ENCODE assay signal across 8 cellular contexts in genomic region chr19:11505032-11505503, GRCh38. TPM values are rescaled to one million over a fixed set of nuclear protein-coding genes. Genes with fewer than 3 reads are reported as not detected.
DNase-seq lines count a peak whose midpoint lies in the region; ATAC-seq, FAIRE-seq and TF ChIP-seq lines count a peak whose summit lies in the region.

No MANE protein-coding gene starts in this region.

- H3K36me3 ChIP-seq in HUES6 (ENCODE audit: control insufficient read depth, insufficient read depth, low read length) (no peaks in the 10 kb centered on the region), NT2/D1 (ENCODE audit: insufficient read depth, insufficient read length, low read length) (peaks cover 26% of the 10 kb centered on the region), endothelial cell of umbilical vein (ENCODE audit: control insufficient read depth in 2 of 2, extremely low read depth in 1 of 2, insufficient read depth in 2 of 2, low read length in 2 of 2) (no peaks in the 10 kb centered on the region)

- peak overlapping the region; percentile 89 for H3K4me2 ChIP-seq in endothelial cell of umbilical vein (ENCODE audit: insufficient read depth, low read length)

- peak overlapping the region; percentile 88 for H3K9ac ChIP-seq in HUES6 (ENCODE audit: low read length)
- peak overlapping the region; percentile 98 for H3K9ac ChIP-seq in NT2/D1 (ENCODE audit: insufficient read length, low read depth)
- peak overlapping the region; percentile 90 for H3K9ac ChIP-seq in endothelial cell of umbilical vein (replicated peaks; ENCODE audit: extremely low read depth, insufficient read depth, low read length)

- peak overlapping the region; percentile 89 for H3K4me3 ChIP-seq in HUES6 (ENCODE audit: low read depth, low read length)
- H3K4me3 ChIP-seq in NT2/D1 (ENCODE audit: insufficient read length, low read depth): peak overlapping the region; percentile 85
- H3K4me3 ChIP-seq in endothelial cell of umbilical vein (replicated peaks in 1 of 3; ENCODE audit: insufficient read depth in 1 of 3, low read depth in 1 of 3, low read length in 3 of 3): peak overlapping the region; percentile 44 to 71 (median 71)

- POLR2A ChIA-PET in endothelial cell of umbilical vein (lab: Charles Lee): no interaction called here

- H2AFZ ChIP-seq in endothelial cell of umbilical vein (ENCODE audit: low read depth, low read length): peak overlapping the region; percentile 88

- no peaks in the 10 kb centered on the region for H3K79me2 ChIP-seq in endothelial cell of umbilical vein (ENCODE audit: control insufficient read depth, insufficient read depth, low read length)

- no peaks in the 10 kb centered on the region for H3K27me3 ChIP-seq in HUES6 (ENCODE audit: control insufficient read depth, insufficient read depth, low read length)
- no peaks in the 10 kb centered on the region for H3K27me3 ChIP-seq in NT2/D1 (ENCODE audit: insufficient read depth, insufficient read length)
- no peaks in the 10 kb centered on the region for H3K27me3 ChIP-seq in endothelial cell of umbilical vein (ENCODE audit: control insufficient read depth in 2 of 2, insufficient read depth in 2 of 2, low read length in 2 of 2)

- dilution Hi-C loops in endothelial cell of umbilical vein (cut with MboI; ENCODE audit: extremely low pct_ligation_motif_present, low sequenced_read_pairs): no loop called here

- H3K9me3 ChIP-seq in HUES6 (ENCODE audit: control insufficient read depth, insufficient read depth, low read depth, low read length): no peaks in the 10 kb centered on the region
- no peaks in the 10 kb centered on the region for H3K9me3 ChIP-seq in NT2/D1 (ENCODE audit: insufficient read depth, low read length)
- H3K9me3 ChIP-seq in endothelial cell of umbilical vein (replicated peaks; ENCODE audit: control insufficient read depth, insufficient read depth, low read length): no peaks in the 10 kb centered on the region

- in situ Hi-C loops in Caki2 (cut with HindIII; ENCODE audit: low pct_unique_long_range_greater_than_20kb, low sequenced_read_pairs): no loop called here

- TF ChIP-seq POLR2A in endothelial cell of umbilical vein (IDR thresholded peaks at IDR 0.05; ENCODE audit: low read depth, low read length): no peak

- CTCF ChIA-PET in endothelial cell of umbilical vein (lab: Charles Lee): interaction anchor here (0.8 to 1.4 kb wide), 4 partner anchors 9 to 83 kb away, joined by 3 to 4 read pairs (median 3); partner anchors contain the start of gene ELOF1

- peak; percentile 94 for DNase-seq in Caki2 (ENCODE audit: low read depth)
- peak; percentile 93 for DNase-seq in NT2/D1 (ENCODE audit: low read depth, low spot score)
- DNase-seq in activated CD8-positive, alpha-beta memory T cell treated with anti-CD3 and anti-CD28 coated beads, Interleukin-2, amount 50 U/mL, for 48 hours: peak; percentile 97
- peak; percentile 98 for DNase-seq in endothelial cell of umbilical vein (ENCODE audit: low read depth, low spot score)
- peak; percentile 90 for DNase-seq in middle frontal gyrus (ENCODE audit: extremely low spot score, low spot score)
- peak; percentile 83 to 92 for DNase-seq in stimulated activated CD8-positive, alpha-beta memory T cell treated with anti-CD3 and anti-CD28 coated beads, Interleukin-2, amount 100 ng/mL, for 1 hour (ENCODE audit: low read depth in 2 of 2)

- H3K4me1 ChIP-seq in HUES6 (ENCODE audit: control insufficient read depth, insufficient read depth, low read length) (peaks cover 11% of the 10 kb centered on the region), NT2/D1 (ENCODE audit: insufficient read depth, insufficient read length) (peaks cover 20% of the 10 kb centered on the region), endothelial cell of umbilical vein (ENCODE audit: control insufficient read depth, extremely low read depth, insufficient read depth, low read length) (peaks cover 10% of the 10 kb centered on the region)

- intact Hi-C loops in endothelial cell of umbilical vein (cut with micrococcal nuclease): loop anchor here (1.0 kb wide), 2 partner anchors 24 to 54 kb away; partner anchors contain the start of genes ECSIT and ELOF1

- ATAC-seq in GM21515 (IDR thresholded peaks at IDR 0.05; ENCODE audit: unreplicated experiment): peak; percentile 81

- no peaks in the 10 kb centered on the region for H3K9me1 ChIP-seq in endothelial cell of umbilical vein (replicated peaks; ENCODE audit: control insufficient read depth, extremely low read depth, insufficient read depth, low read length)

- no peak for TF ChIP-seq CTCF in endothelial cell of umbilical vein (IDR thresholded peaks at IDR 0.05; ENCODE audit: extremely low read depth in 1 of 2, insufficient read depth in 1 of 2, low read depth in 1 of 2, low read length in 2 of 2)

- peak overlapping the region; percentile 92 for H3K27ac ChIP-seq in HUES6 (ENCODE audit: low read depth, low read length)
- H3K27ac ChIP-seq in endothelial cell of umbilical vein (ENCODE audit: insufficient read depth, low read depth, low read length): peak overlapping the region; percentile 81

- peak; percentile 94 for FAIRE-seq in endothelial cell of umbilical vein (lab: Jason Lieb, UNC)

- no peaks in the 10 kb centered on the region for H4K20me1 ChIP-seq in endothelial cell of umbilical vein (replicated peaks; ENCODE audit: control insufficient read depth, extremely low read depth, insufficient read depth, low read length)

- BruUV-seq in endothelial cell of umbilical vein (replicated peaks; lab: Mats Ljungman, UMichigan): no TSS peak

TF ChIP-seq in endothelial cell of umbilical vein, 7 proteins besides CTCF, POLR2A, EP300 and RAD21 (continues in another document):
- TF ChIP-seq JUN (IDR thresholded peaks at IDR 0.05; ENCODE audit: borderline replicate concordance, insufficient read depth, insufficient read length, low read depth) (no peak), MAX (IDR thresholded peaks at IDR 0.05; ENCODE audit: insufficient read depth, insufficient read length) (no peak)

RNA-seq across cellular contexts. Expression of gene ZNF653, which starts 0.6 kb away (rescaled TPM):
- 4.6 and 43.5 TPM in 2 replicates for total RNA-seq in Caki2 (2014; rRNA removed; shearing (Covaris generic); ENCODE audit: low replicate concordance)
- total RNA-seq in endothelial cell of umbilical vein: 7.0 and 9.8 TPM in 2 replicates
- 7.1 and 8.7 TPM in 2 replicates for polyA plus RNA-seq in endothelial cell of umbilical vein
- polyA plus RNA-seq in endothelial cell of umbilical vein (2011; cell fraction: cytosol; rRNA removed): 8.4 and 10.9 TPM in 2 replicates
- polyA plus RNA-seq in endothelial cell of umbilical vein (2011; cell fraction: nucleus; rRNA removed): 18.7 and 21.3 TPM in 2 replicates
- 5.3 and 5.9 TPM in 2 replicates for polyA plus RNA-seq in endothelial cell of umbilical vein (2012)
- polyA minus RNA-seq in endothelial cell of umbilical vein: 3.2 TPM in 2 replicates
- polyA minus RNA-seq in endothelial cell of umbilical vein (2011; cell fraction: cytosol; rRNA and poly(A)+ RNA removed): 4.7 TPM
- 5.5 and 7.1 TPM in 2 replicates for polyA minus RNA-seq in endothelial cell of umbilical vein (2011; cell fraction: nucleus; rRNA and poly(A)+ RNA removed)

RNA-seq across cellular contexts. Expression of gene ECSIT, which starts 23.9 kb away (rescaled TPM):
- 88.6 and 106 TPM in 2 replicates for total RNA-seq in Caki2 (2014; rRNA removed; shearing (Covaris generic); ENCODE audit: low replicate concordance)
- total RNA-seq in endothelial cell of umbilical vein: 32.4 and 36.7 TPM in 2 replicates
- 47.2 and 54.0 TPM in 2 replicates for polyA plus RNA-seq in endothelial cell of umbilical vein
- polyA plus RNA-seq in endothelial cell of umbilical vein (2011; cell fraction: cytosol; rRNA removed): 48.2 and 50.9 TPM in 2 replicates
- 40.3 and 48.2 TPM in 2 replicates for polyA plus RNA-seq in endothelial cell of umbilical vein (2011; cell fraction: nucleus; rRNA removed)
- polyA plus RNA-seq in endothelial cell of umbilical vein (2012): 25.2 and 29.2 TPM in 2 replicates
- polyA minus RNA-seq in endothelial cell of umbilical vein: 39.8 and 43.5 TPM in 2 replicates
- 43.4 TPM for polyA minus RNA-seq in endothelial cell of umbilical vein (2011; cell fraction: cytosol; rRNA and poly(A)+ RNA removed)
- 7.8 and 9.1 TPM in 2 replicates for polyA minus RNA-seq in endothelial cell of umbilical vein (2011; cell fraction: nucleus; rRNA and poly(A)+ RNA removed)

RNA-seq across cellular contexts. Expression of gene ELAVL3, which starts 24.2 kb away (rescaled TPM):
- total RNA-seq in Caki2 (2014; rRNA removed; shearing (Covaris generic); ENCODE audit: low replicate concordance): not detected in 2 replicates
- total RNA-seq in endothelial cell of umbilical vein: 0.07 TPM in 1 of 2 replicates, not detected in the other
- polyA plus RNA-seq in endothelial cell of umbilical vein: not detected in 2 replicates
- polyA plus RNA-seq in endothelial cell of umbilical vein (2011; cell fraction: cytosol; rRNA removed): not detected in 2 replicates
- polyA plus RNA-seq in endothelial cell of umbilical vein (2011; cell fraction: nucleus; rRNA removed): not detected in 2 replicates
- polyA plus RNA-seq in endothelial cell of umbilical vein (2012): not detected in 2 replicates
- polyA minus RNA-seq in endothelial cell of umbilical vein: not detected in 2 replicates
- polyA minus RNA-seq in endothelial cell of umbilical vein (2011; cell fraction: cytosol; rRNA and poly(A)+ RNA removed): not detected
- polyA minus RNA-seq in endothelial cell of umbilical vein (2011; cell fraction: nucleus; rRNA and poly(A)+ RNA removed): not detected in 2 replicates

RNA-seq across cellular contexts. Expression of gene CNN1, which starts 33.6 kb away (rescaled TPM):
- not detected in 2 replicates for total RNA-seq in Caki2 (2014; rRNA removed; shearing (Covaris generic); ENCODE audit: low replicate concordance)
- total RNA-seq in endothelial cell of umbilical vein: not detected in 2 replicates
- polyA plus RNA-seq in endothelial cell of umbilical vein: 0.76 and 1.0 TPM in 2 replicates
- polyA plus RNA-seq in endothelial cell of umbilical vein (2011; cell fraction: cytosol; rRNA removed): 0.61 and 0.68 TPM in 2 replicates
- polyA plus RNA-seq in endothelial cell of umbilical vein (2011; cell fraction: nucleus; rRNA removed): 0.32 and 0.39 TPM in 2 replicates
- 0.16 and 0.57 TPM in 2 replicates for polyA plus RNA-seq in endothelial cell of umbilical vein (2012)
- 0.32 and 0.38 TPM in 2 replicates for polyA minus RNA-seq in endothelial cell of umbilical vein
- not detected for polyA minus RNA-seq in endothelial cell of umbilical vein (2011; cell fraction: cytosol; rRNA and poly(A)+ RNA removed)
- polyA minus RNA-seq in endothelial cell of umbilical vein (2011; cell fraction: nucleus; rRNA and poly(A)+ RNA removed): not detected in 2 replicates

RNA-seq across cellular contexts. Expression of gene ELOF1, which starts 54.0 kb away (rescaled TPM):
- total RNA-seq in Caki2 (2014; rRNA removed; shearing (Covaris generic); ENCODE audit: low replicate concordance): 37.8 and 71.2 TPM in 2 replicates
- 39.4 and 49.9 TPM in 2 replicates for total RNA-seq in endothelial cell of umbilical vein
- 80.2 and 92.6 TPM in 2 replicates for polyA plus RNA-seq in endothelial cell of umbilical vein
- polyA plus RNA-seq in endothelial cell of umbilical vein (2011; cell fraction: cytosol; rRNA removed): 62.7 and 66.4 TPM in 2 replicates
- polyA plus RNA-seq in endothelial cell of umbilical vein (2011; cell fraction: nucleus; rRNA removed): 21.7 and 29.1 TPM in 2 replicates
- polyA plus RNA-seq in endothelial cell of umbilical vein (2012): 52.9 and 56.2 TPM in 2 replicates
- 28.1 and 28.4 TPM in 2 replicates for polyA minus RNA-seq in endothelial cell of umbilical vein
- polyA minus RNA-seq in endothelial cell of umbilical vein (2011; cell fraction: cytosol; rRNA and poly(A)+ RNA removed): 29.0 TPM
- polyA minus RNA-seq in endothelial cell of umbilical vein (2011; cell fraction: nucleus; rRNA and poly(A)+ RNA removed): 7.7 and 8.8 TPM in 2 replicates

Comparison
In these comparisons a context has a peak if more than half of its experiments do, and no peak if none do; other contexts are left out.
1. Peak in every context shown above with its lines: DNase-seq, ATAC-seq, H3K4me3 ChIP-seq and H3K27ac ChIP-seq.